19 cellular contexts compared by ENCODE assay signal in the genomic region with DNA sequence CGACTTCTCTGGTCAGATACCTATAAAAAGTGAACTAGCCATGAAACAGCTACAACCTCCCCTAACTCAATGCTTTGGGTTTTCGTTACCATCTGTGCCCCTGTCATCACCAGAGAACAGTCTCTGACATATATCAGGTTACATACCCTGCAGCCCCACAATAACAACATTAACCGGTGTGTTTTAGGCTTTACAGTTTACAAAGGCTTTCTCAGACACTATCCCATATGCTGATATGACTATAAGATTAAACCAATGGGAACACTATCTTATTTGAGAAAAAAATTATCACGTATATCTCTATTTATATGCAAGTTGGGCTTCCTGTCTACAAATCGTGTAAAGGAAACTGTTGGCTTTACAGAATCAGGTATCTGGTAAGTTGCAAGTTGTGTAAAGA.
"Had no signal": no experiment of that assay in that cellular context is flagged by ENCODE, and none has a peak within 500 bp of the region (broad histone marks: within the 10 kb centered on the region; RNA-seq: fewer than 3 reads in every experiment).

No MANE protein-coding gene starts in this region.

- DNase-seq: activated CD4-positive, alpha-beta T cell treated with anti-CD3 and anti-CD28 coated beads for 1 hour; activated CD8-positive, alpha-beta memory T cell treated with anti-CD3 and anti-CD28 coated beads for 24 hours; activated effector memory CD4-positive, alpha-beta T cell treated with anti-CD3 and anti-CD28 coated beads, Interleukin-2, amount 50 U/mL, for 16 hours; activated naive CD4-positive, alpha-beta T cell treated with anti-CD3 and anti-CD28 coated beads, Interleukin-2, amount 50 U/mL, for 16 hours; activated T-cell treated with anti-CD3 and anti-CD28 coated beads, Interleukin-2, amount 50 U/mL, for 72 hours; aorta; effector CD4-positive, alpha-beta T cell; heart right ventricle; immature natural killer cell; kidney glomerular epithelial cell; naive thymus-derived CD8-positive, alpha-beta T cell; ovary; stimulated activated CD4-positive, alpha-beta T cell treated with anti-CD3 and anti-CD28 coated beads, Interleukin-4, amount 100 ng/mL, for 24 hours; stomach had no signal

- ATAC-seq: activated T-cell treated with anti-CD3 and anti-CD28 coated beads, Interleukin-2, amount 50 U/mL, for 72 hours; gastroesophageal sphincter; heart right ventricle; naive thymus-derived CD8-positive, alpha-beta T cell; sciatic nerve; stimulated activated effector memory CD8-positive, alpha-beta T cell treated with anti-CD3 and anti-CD28 coated beads, Interleukin-12 subunit alpha, Interleukin-12 subunit beta, amount 100 ng/mL, for 72 hours had no signal

- H3K36me3 ChIP-seq: gastroesophageal sphincter, heart right ventricle, ovary, stomach had no signal

- H3K4me3 ChIP-seq: gastroesophageal sphincter, heart right ventricle, ovary, smooth muscle cell, stomach had no signal

- H3K4me1 ChIP-seq: gastroesophageal sphincter, stomach had no signal

- H3K9me3 ChIP-seq: gastroesophageal sphincter, heart right ventricle, ovary, stomach had no signal

- H3K27ac ChIP-seq: gastroesophageal sphincter, heart right ventricle, ovary, stomach, VCaP had no signal

- H3K27me3 ChIP-seq: gastroesophageal sphincter, heart right ventricle, ovary, stomach had no signal
